Comparison of ENCODE assay signal across 1 cellular context in genomic region chr9:137670391-137671195, GRCh38.
TF ChIP-seq lines count a peak whose summit lies in the region.

No MANE protein-coding gene starts in this region.

TF ChIP-seq in HepG2, 621 proteins besides CTCF, POLR2A, EP300 and RAD21 (continued from another document and continues in another):
- TF ChIP-seq ZNF414 (CRISPR knock-in tag; IDR thresholded peaks at IDR 0.05) (no peak), KMT2B (CRISPR knock-in tag; IDR thresholded peaks at IDR 0.05) (peak; percentile 75), BHLHE40 (IDR thresholded peaks at IDR 0.05; ENCODE audit: low read length) (peak; percentile 80), ZNF484 (CRISPR knock-in tag; IDR thresholded peaks at IDR 0.05; ENCODE audit: borderline replicate concordance, low read depth) (no peak), IKZF1 (IDR thresholded peaks at IDR 0.05) (no peak), LCORL (IDR thresholded peaks at IDR 0.05) (no peak), LCORL (CRISPR knock-in tag; IDR thresholded peaks at IDR 0.05) (peak; percentile 94), ZNF615 (CRISPR knock-in tag; IDR thresholded peaks at IDR 0.05; ENCODE audit: borderline replicate concordance) (no peak), ZNF136 (CRISPR knock-in tag; IDR thresholded peaks at IDR 0.05; ENCODE audit: low read depth) (no peak), RBFOX2 (IDR thresholded peaks at IDR 0.05; ENCODE audit: low read depth, low read length) (no peak), CCDC6 (CRISPR knock-in tag; IDR thresholded peaks at IDR 0.05) (peak; percentile 59; the same call in 1 of the 2 replicates), HDAC1 (CRISPR knock-in tag; IDR thresholded peaks at IDR 0.05) (peak; percentile 94), ZNF124 (CRISPR knock-in tag; IDR thresholded peaks at IDR 0.05) (no peak), SP140L (CRISPR knock-in tag; IDR thresholded peaks at IDR 0.05; ENCODE audit: borderline replicate concordance) (no peak), MTF1 (CRISPR knock-in tag; IDR thresholded peaks at IDR 0.05) (peak; percentile 40; the same call in 1 of the 2 replicates), YEATS2 (CRISPR knock-in tag; IDR thresholded peaks at IDR 0.05; ENCODE audit: borderline replicate concordance) (peak; percentile 50; the same call in 1 of the 2 replicates), ZNF713 (CRISPR knock-in tag; IDR thresholded peaks at IDR 0.05) (no peak), MXI1 (IDR thresholded peaks at IDR 0.05; ENCODE audit: borderline replicate concordance, low read depth, low read length) (peak; percentile 97), FOXM1 (CRISPR knock-in tag; IDR thresholded peaks at IDR 0.05) (no peak), NFYB (CRISPR knock-in tag; IDR thresholded peaks at IDR 0.05) (no peak; the same call in 1 of the 2 replicates), TBX3 (IDR thresholded peaks at IDR 0.05; ENCODE audit: borderline replicate concordance) (peak; percentile 59; the same call in 1 of the 2 replicates), KDM2A (CRISPR knock-in tag; IDR thresholded peaks at IDR 0.05; ENCODE audit: borderline replicate concordance, low read depth) (peak; percentile 34; the same call in 1 of the 2 replicates), ZNF256 (CRISPR knock-in tag; conservative IDR thresholded peaks at IDR 0.05) (0 out of 2 replicates have a peak, but pooled peaks have one; percentile 54), ZNF280D (CRISPR knock-in tag; IDR thresholded peaks at IDR 0.05) (peak; percentile 83; the same call in 1 of the 2 replicates), ZNF619 (CRISPR knock-in tag; IDR thresholded peaks at IDR 0.05) (peak; percentile 76; the same call in 1 of the 2 replicates), ZNF253 (CRISPR knock-in tag; IDR thresholded peaks at IDR 0.05; ENCODE audit: borderline replicate concordance) (no peak), ZSCAN5A (CRISPR knock-in tag; IDR thresholded peaks at IDR 0.05; ENCODE audit: borderline replicate concordance) (no peak), CHD4 (IDR thresholded peaks at IDR 0.05; ENCODE audit: borderline replicate concordance, low read length) (no peak), CREM (IDR thresholded peaks at IDR 0.05) (0 out of 2 replicates have a peak, but pooled peaks have one; percentile 41), CREM (CRISPR knock-in tag; IDR thresholded peaks at IDR 0.05) (no peak), RAD51 (IDR thresholded peaks at IDR 0.05; ENCODE audit: borderline replicate concordance) (no peak), ZNF121 (CRISPR knock-in tag; IDR thresholded peaks at IDR 0.05) (0 out of 2 replicates have a peak, but pooled peaks have one; percentile 64), HMG20B (CRISPR knock-in tag; conservative IDR thresholded peaks at IDR 0.05) (no peak), MAFG (CRISPR knock-in tag; IDR thresholded peaks at IDR 0.05) (no peak), EED (CRISPR knock-in tag; IDR thresholded peaks at IDR 0.05) (no peak), RARA (CRISPR knock-in tag; IDR thresholded peaks at IDR 0.05) (peak; percentile 71; the same call in 1 of the 2 replicates), ZNF672 (CRISPR knock-in tag; IDR thresholded peaks at IDR 0.05) (0 out of 2 replicates have a peak, but pooled peaks have one; percentile 59), ZNF17 (CRISPR knock-in tag; IDR thresholded peaks at IDR 0.05) (no peak), ZNF687 (CRISPR knock-in tag; IDR thresholded peaks at IDR 0.05) (peak; percentile 99), NFE2L1 (CRISPR knock-in tag; IDR thresholded peaks at IDR 0.05; ENCODE audit: borderline replicate concordance) (no peak; the same call in 1 of the 2 replicates), ZBED4 (CRISPR knock-in tag; IDR thresholded peaks at IDR 0.05; ENCODE audit: borderline replicate concordance) (no peak), ZNF883 (CRISPR knock-in tag; IDR thresholded peaks at IDR 0.05; ENCODE audit: not compliant biosample characterization) (peak; percentile 66), ZBTB44 (CRISPR knock-in tag; IDR thresholded peaks at IDR 0.05) (no peak), SP1 (IDR thresholded peaks at IDR 0.05) (no peak), SP1 (CRISPR knock-in tag; IDR thresholded peaks at IDR 0.05) (no peak), NFAT5 (CRISPR knock-in tag; IDR thresholded peaks at IDR 0.05) (no peak), CCAR2 (optimal IDR thresholded peaks at IDR 0.05; ENCODE audit: low read depth, low read length) (no peak), ZNF431 (CRISPR knock-in tag; IDR thresholded peaks at IDR 0.05; ENCODE audit: borderline replicate concordance, low read depth) (no peak)
